Comparison of ENCODE assay signal across 1 cellular context in the genomic region with DNA sequence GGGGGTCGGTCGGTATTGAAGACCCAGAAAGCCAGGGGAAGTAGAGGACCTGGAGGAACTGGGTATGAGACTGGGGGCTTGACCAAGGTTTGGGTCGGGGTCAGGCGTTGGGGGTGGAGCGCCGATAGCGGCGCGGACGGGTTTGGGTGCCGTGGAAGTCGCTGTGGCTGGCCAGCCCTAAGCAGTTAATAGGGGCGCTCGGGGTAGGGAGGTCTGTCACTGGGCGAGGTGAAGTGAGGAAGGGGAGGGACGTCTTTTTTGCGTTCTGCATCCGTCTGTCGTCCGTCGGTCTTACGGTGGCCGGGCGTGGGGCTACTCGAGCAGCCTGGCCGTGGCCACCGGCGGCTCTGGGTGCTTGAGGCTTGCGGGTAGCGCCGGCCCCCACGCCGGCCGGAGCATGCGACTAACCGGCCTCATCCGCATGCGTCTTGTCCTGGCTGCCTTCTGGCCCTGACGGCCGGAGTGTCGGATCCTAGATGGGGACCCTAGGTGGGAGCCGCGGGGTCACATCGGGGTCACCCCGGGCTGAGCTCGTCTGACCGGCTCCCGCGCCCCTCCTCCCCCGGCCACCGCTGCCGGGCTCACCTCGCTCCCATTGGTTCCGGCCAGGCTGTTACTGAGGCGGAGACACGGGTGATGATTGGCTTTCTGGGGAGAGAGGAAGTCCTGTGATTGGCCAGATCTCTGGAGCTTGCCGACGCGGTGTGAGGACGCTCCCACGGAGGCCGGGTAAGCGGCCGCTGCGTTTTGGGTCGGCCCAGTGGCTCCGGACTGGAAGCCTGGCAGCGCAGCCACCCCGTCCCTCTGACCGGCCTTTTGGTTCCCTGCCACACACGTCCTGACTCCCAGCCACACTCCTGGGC.
A peak's percentile ranks its signal among the peaks of the same experiment; 100 is the strongest.
TF ChIP-seq lines count a peak whose summit lies in the region.

No MANE protein-coding gene starts in this region.

TF ChIP-seq in HepG2, 621 proteins besides CTCF, POLR2A, EP300 and RAD21 (continued from another document and continues in another):
- TF ChIP-seq, protein P1, sequence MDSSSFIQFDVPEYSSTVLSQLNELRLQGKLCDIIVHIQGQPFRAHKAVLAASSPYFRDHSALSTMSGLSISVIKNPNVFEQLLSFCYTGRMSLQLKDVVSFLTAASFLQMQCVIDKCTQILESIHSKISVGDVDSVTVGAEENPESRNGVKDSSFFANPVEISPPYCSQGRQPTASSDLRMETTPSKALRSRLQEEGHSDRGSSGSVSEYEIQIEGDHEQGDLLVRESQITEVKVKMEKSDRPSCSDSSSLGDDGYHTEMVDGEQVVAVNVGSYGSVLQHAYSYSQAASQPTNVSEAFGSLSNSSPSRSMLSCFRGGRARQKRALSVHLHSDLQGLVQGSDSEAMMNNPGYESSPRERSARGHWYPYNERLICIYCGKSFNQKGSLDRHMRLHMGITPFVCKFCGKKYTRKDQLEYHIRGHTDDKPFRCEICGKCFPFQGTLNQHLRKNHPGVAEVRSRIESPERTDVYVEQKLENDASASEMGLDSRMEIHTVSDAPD (CRISPR knock-in tag; IDR thresholded peaks at IDR 0.05), result no peak
- TF ChIP-seq MLLT10 (CRISPR knock-in tag; IDR thresholded peaks at IDR 0.05), result no peak
- TF ChIP-seq, protein P2, sequence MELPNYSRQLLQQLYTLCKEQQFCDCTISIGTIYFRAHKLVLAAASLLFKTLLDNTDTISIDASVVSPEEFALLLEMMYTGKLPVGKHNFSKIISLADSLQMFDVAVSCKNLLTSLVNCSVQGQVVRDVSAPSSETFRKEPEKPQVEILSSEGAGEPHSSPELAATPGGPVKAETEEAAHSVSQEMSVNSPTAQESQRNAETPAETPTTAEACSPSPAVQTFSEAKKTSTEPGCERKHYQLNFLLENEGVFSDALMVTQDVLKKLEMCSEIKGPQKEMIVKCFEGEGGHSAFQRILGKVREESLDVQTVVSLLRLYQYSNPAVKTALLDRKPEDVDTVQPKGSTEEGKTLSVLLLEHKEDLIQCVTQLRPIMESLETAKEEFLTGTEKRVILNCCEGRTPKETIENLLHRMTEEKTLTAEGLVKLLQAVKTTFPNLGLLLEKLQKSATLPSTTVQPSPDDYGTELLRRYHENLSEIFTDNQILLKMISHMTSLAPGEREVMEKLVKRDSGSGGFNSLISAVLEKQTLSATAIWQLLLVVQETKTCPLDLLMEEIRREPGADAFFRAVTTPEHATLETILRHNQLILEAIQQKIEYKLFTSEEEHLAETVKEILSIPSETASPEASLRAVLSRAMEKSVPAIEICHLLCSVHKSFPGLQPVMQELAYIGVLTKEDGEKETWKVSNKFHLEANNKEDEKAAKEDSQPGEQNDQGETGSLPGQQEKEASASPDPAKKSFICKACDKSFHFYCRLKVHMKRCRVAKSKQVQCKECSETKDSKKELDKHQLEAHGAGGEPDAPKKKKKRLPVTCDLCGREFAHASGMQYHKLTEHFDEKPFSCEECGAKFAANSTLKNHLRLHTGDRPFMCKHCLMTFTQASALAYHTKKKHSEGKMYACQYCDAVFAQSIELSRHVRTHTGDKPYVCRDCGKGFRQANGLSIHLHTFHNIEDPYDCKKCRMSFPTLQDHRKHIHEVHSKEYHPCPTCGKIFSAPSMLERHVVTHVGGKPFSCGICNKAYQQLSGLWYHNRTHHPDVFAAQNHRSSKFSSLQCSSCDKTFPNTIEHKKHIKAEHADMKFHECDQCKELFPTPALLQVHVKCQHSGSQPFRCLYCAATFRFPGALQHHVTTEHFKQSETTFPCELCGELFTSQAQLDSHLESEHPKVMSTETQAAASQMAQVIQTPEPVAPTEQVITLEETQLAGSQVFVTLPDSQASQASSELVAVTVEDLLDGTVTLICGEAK (IDR thresholded peaks at IDR 0.05), result no peak
- TF ChIP-seq, protein P2 (CRISPR knock-in tag; IDR thresholded peaks at IDR 0.05), result no peak
- no peak for TF ChIP-seq NFE2L2 (IDR thresholded peaks at IDR 0.05; ENCODE audit: low read length)
- peak; percentile 44 for TF ChIP-seq ZFY (CRISPR knock-in tag; IDR thresholded peaks at IDR 0.05)
- 0 out of 2 replicates have a peak, but pooled peaks have one; percentile 19 for TF ChIP-seq ZNF780A (CRISPR knock-in tag; IDR thresholded peaks at IDR 0.05)
- no peak for TF ChIP-seq NFATC3 (CRISPR knock-in tag; IDR thresholded peaks at IDR 0.05)
- TF ChIP-seq TEAD3 (CRISPR knock-in tag; optimal IDR thresholded peaks at IDR 0.05; ENCODE audit: borderline replicate concordance), result peak; percentile 15
- TF ChIP-seq, protein P3, sequence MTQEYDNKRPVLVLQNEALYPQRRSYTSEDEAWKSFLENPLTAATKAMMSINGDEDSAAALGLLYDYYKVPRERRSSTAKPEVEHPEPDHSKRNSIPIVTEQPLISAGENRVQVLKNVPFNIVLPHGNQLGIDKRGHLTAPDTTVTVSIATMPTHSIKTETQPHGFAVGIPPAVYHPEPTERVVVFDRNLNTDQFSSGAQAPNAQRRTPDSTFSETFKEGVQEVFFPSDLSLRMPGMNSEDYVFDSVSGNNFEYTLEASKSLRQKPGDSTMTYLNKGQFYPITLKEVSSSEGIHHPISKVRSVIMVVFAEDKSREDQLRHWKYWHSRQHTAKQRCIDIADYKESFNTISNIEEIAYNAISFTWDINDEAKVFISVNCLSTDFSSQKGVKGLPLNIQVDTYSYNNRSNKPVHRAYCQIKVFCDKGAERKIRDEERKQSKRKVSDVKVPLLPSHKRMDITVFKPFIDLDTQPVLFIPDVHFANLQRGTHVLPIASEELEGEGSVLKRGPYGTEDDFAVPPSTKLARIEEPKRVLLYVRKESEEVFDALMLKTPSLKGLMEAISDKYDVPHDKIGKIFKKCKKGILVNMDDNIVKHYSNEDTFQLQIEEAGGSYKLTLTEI (CRISPR knock-in tag; conservative IDR thresholded peaks at IDR 0.05), result no peak
- TF ChIP-seq ZNF558 (CRISPR knock-in tag; IDR thresholded peaks at IDR 0.05; ENCODE audit: borderline replicate concordance), result no peak
- no peak for TF ChIP-seq SMAD9 (CRISPR knock-in tag; IDR thresholded peaks at IDR 0.05)
- no peak for TF ChIP-seq ZKSCAN1 (IDR thresholded peaks at IDR 0.05; ENCODE audit: low read length)
- TF ChIP-seq ZNF530 (CRISPR knock-in tag; IDR thresholded peaks at IDR 0.05; ENCODE audit: low read depth), result no peak
- no peak for TF ChIP-seq ZSCAN12 (CRISPR knock-in tag; IDR thresholded peaks at IDR 0.05)
- TF ChIP-seq, protein P4, sequence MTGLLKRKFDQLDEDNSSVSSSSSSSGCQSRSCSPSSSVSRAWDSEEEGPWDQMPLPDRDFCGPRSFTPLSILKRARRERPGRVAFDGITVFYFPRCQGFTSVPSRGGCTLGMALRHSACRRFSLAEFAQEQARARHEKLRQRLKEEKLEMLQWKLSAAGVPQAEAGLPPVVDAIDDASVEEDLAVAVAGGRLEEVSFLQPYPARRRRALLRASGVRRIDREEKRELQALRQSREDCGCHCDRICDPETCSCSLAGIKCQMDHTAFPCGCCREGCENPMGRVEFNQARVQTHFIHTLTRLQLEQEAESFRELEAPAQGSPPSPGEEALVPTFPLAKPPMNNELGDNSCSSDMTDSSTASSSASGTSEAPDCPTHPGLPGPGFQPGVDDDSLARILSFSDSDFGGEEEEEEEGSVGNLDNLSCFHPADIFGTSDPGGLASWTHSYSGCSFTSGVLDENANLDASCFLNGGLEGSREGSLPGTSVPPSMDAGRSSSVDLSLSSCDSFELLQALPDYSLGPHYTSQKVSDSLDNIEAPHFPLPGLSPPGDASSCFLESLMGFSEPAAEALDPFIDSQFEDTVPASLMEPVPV (CRISPR knock-in tag; IDR thresholded peaks at IDR 0.05), result no peak; the same call in 1 of the 2 replicates
- peak; percentile 92 for TF ChIP-seq RFX5 (IDR thresholded peaks at IDR 0.05; ENCODE audit: low read depth, low read length)
- TF ChIP-seq, protein P5, sequence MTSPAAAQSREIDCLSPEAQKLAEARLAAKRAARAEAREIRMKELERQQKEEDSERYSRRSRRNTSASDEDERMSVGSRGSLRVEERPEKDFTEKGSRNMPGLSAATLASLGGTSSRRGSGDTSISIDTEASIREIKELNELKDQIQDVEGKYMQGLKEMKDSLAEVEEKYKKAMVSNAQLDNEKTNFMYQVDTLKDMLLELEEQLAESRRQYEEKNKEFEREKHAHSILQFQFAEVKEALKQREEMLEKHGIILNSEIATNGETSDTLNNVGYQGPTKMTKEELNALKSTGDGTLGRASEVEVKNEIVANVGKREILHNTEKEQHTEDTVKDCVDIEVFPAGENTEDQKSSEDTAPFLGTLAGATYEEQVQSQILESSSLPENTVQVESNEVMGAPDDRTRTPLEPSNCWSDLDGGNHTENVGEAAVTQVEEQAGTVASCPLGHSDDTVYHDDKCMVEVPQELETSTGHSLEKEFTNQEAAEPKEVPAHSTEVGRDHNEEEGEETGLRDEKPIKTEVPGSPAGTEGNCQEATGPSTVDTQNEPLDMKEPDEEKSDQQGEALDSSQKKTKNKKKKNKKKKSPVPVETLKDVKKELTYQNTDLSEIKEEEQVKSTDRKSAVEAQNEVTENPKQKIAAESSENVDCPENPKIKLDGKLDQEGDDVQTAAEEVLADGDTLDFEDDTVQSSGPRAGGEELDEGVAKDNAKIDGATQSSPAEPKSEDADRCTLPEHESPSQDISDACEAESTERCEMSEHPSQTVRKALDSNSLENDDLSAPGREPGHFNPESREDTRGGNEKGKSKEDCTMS (CRISPR knock-in tag; conservative IDR thresholded peaks at IDR 0.05), result no peak
- TF ChIP-seq RFX3 (CRISPR knock-in tag; IDR thresholded peaks at IDR 0.05), result no peak
- TF ChIP-seq ZNF160 (CRISPR knock-in tag; IDR thresholded peaks at IDR 0.05), result no peak
- TF ChIP-seq ZNF549 (CRISPR knock-in tag; IDR thresholded peaks at IDR 0.05), result no peak
- no peak for TF ChIP-seq ZNF83 (CRISPR knock-in tag; IDR thresholded peaks at IDR 0.05; ENCODE audit: borderline replicate concordance)
- no peak; the same call in 1 of the 2 replicates for TF ChIP-seq NRL (CRISPR knock-in tag; IDR thresholded peaks at IDR 0.05; ENCODE audit: borderline replicate concordance)
- TF ChIP-seq, protein P6, sequence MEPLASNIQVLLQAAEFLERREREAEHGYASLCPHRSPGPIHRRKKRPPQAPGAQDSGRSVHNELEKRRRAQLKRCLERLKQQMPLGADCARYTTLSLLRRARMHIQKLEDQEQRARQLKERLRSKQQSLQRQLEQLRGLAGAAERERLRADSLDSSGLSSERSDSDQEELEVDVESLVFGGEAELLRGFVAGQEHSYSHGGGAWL (CRISPR knock-in tag; IDR thresholded peaks at IDR 0.05), result 0 out of 2 replicates have a peak, but pooled peaks have one; percentile 2
- TF ChIP-seq, protein P7, sequence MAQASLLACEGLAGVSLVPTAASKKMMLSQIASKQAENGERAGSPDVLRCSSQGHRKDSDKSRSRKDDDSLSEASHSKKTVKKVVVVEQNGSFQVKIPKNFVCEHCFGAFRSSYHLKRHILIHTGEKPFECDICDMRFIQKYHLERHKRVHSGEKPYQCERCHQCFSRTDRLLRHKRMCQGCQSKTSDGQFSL (CRISPR knock-in tag; IDR thresholded peaks at IDR 0.05), result no peak
- TF ChIP-seq, protein P8, sequence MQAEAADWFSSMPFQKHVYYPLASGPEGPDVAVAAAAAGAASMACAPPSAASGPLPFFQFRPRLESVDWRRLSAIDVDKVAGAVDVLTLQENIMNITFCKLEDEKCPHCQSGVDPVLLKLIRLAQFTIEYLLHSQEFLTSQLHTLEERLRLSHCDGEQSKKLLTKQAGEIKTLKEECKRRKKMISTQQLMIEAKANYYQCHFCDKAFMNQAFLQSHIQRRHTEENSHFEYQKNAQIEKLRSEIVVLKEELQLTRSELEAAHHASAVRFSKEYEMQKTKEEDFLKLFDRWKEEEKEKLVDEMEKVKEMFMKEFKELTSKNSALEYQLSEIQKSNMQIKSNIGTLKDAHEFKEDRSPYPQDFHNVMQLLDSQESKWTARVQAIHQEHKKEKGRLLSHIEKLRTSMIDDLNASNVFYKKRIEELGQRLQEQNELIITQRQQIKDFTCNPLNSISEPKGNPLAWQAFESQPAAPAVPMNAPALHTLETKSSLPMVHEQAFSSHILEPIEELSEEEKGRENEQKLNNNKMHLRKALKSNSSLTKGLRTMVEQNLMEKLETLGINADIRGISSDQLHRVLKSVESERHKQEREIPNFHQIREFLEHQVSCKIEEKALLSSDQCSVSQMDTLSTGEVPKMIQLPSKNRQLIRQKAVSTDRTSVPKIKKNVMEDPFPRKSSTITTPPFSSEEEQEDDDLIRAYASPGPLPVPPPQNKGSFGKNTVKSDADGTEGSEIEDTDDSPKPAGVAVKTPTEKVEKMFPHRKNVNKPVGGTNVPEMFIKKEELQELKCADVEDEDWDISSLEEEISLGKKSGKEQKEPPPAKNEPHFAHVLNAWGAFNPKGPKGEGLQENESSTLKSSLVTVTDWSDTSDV (CRISPR knock-in tag; IDR thresholded peaks at IDR 0.05), result 0 out of 2 replicates have a peak, but pooled peaks have one; percentile 31
- no peak for TF ChIP-seq ZNF543 (CRISPR knock-in tag; IDR thresholded peaks at IDR 0.05)
- TF ChIP-seq, protein P9, sequence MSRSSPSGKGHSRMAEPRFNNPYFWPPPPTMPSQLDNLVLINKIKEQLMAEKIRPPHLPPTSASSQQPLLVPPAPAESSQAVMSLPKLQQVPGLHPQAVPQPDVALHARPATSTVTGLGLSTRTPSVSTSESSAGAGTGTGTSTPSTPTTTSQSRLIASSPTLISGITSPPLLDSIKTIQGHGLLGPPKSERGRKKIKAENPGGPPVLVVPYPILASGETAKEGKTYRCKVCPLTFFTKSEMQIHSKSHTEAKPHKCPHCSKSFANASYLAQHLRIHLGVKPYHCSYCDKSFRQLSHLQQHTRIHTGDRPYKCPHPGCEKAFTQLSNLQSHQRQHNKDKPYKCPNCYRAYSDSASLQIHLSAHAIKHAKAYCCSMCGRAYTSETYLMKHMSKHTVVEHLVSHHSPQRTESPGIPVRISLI (CRISPR knock-in tag; IDR thresholded peaks at IDR 0.05; ENCODE audit: borderline replicate concordance), result no peak
- TF ChIP-seq ZMYM4 (CRISPR knock-in tag; IDR thresholded peaks at IDR 0.05), result peak; percentile 56; the same call in 1 of the 2 replicates
